In genomic region chr6:26159417-26160273, GRCh38 we compare ENCODE assay signal across 8 cellular contexts.
DNase-seq lines count a peak whose midpoint lies in the region; ATAC-seq and TF ChIP-seq lines count a peak whose summit lies in the region.

No MANE protein-coding gene starts in this region.

- H3K27ac ChIP-seq in HUES64 (ENCODE audit: low read depth, low read length) = peak overlapping the region; percentile 67
- peak overlapping the region; percentile 93 to 99 (median 98) for H3K27ac ChIP-seq in gastroesophageal sphincter
- H3K27ac ChIP-seq in sigmoid colon = peak overlapping the region; percentile 94 to 100 (median 98)

- TF ChIP-seq POLR2A in gastroesophageal sphincter (IDR thresholded peaks at IDR 0.05) = peak in 1 of 2 donors; percentile 41
- no peak for TF ChIP-seq POLR2A in sigmoid colon (IDR thresholded peaks at IDR 0.05)

- H3K36me3 ChIP-seq in HUES64 (ENCODE audit: insufficient read depth, low read length) (no peaks in the 10 kb centered on the region), gastroesophageal sphincter (peaks cover 0 to 14% of the 10 kb centered on the region in 2 donors), sigmoid colon (peaks cover 0 to 6% (median 0%) of the 10 kb centered on the region in 4 donors)

- peak overlapping the region; percentile 86 for H3K9ac ChIP-seq in HUES64 (ENCODE audit: low read depth, low read length)

- TF ChIP-seq EP300 in gastroesophageal sphincter (IDR thresholded peaks at IDR 0.05) = no peak
- no peak for TF ChIP-seq EP300 in sigmoid colon (IDR thresholded peaks at IDR 0.05)

- H3K4me3 ChIP-seq in HUES64 (ENCODE audit: low read length) = peak overlapping the region; percentile 94
- H3K4me3 ChIP-seq in WI38 (ENCODE audit: low read depth, low read length) = peak overlapping the region; percentile 83
- peak overlapping the region; percentile 50 to 82 for H3K4me3 ChIP-seq in gastroesophageal sphincter
- peak overlapping the region; percentile 52 to 86 (median 68) for H3K4me3 ChIP-seq in sigmoid colon

- TF ChIP-seq CTCF in WI38 (IDR thresholded peaks at IDR 0.05; ENCODE audit: low read depth, low read length) (no peak), gastroesophageal sphincter (IDR thresholded peaks at IDR 0.05) (no peak), sigmoid colon (IDR thresholded peaks at IDR 0.05) (no peak)

- H3K9me3 ChIP-seq in HUES64 (ENCODE audit: insufficient read depth, low read depth, low read length) = no peaks in the 10 kb centered on the region
- H3K9me3 ChIP-seq in gastroesophageal sphincter = no peaks in the 10 kb centered on the region
- no peaks in the 10 kb centered on the region for H3K9me3 ChIP-seq in sigmoid colon

- ATAC-seq in gastroesophageal sphincter (no peak), GM18907 (IDR thresholded peaks at IDR 0.05; ENCODE audit: unreplicated experiment) (no peak), HG02884 (IDR thresholded peaks at IDR 0.05; ENCODE audit: unreplicated experiment) (no peak)

- WGBS in HUES64 = 34% methylated on average over 11 of the region's 12 CpGs
- WGBS in gastroesophageal sphincter (ENCODE audit: low coverage in 1 of 2), 2 donors = 23% methylated on average over 7 to 12 of the region's 12 CpGs
- 8 to 17% methylated on average over 12 of the region's 12 CpGs for whole genome bisulfite sequencing in sigmoid colon, 2 donors

- intact Hi-C loops in sigmoid colon (cut with DNase I) = loop anchor here (5.0 to 10.0 kb wide), 5 partner anchors 55 to 1315 kb away; partner anchors contain the start of gene ZNF184

- H3K4me1 ChIP-seq in HUES64 (ENCODE audit: insufficient read depth, low read length) (peaks cover 8% of the 10 kb centered on the region; the same call in 1 of the 2 replicates), gastroesophageal sphincter (peaks cover 0 to 39% (median 8%) of the 10 kb centered on the region in 3 donors), sigmoid colon (peaks cover 0 to 22% (median 9%) of the 10 kb centered on the region in 4 donors)

- no peaks in the 10 kb centered on the region for H3K27me3 ChIP-seq in HUES64 (ENCODE audit: insufficient read depth, low read length)
- no peaks in the 10 kb centered on the region for H3K27me3 ChIP-seq in gastroesophageal sphincter
- H3K27me3 ChIP-seq in sigmoid colon = no peaks in the 10 kb centered on the region

- DNase-seq in DMS114 treated with DMSO at 0.1 percent for 48 hours (lab: John Stamatoyannopoulos, UW; ENCODE audit: unreplicated experiment) = peak; percentile 38
- DNase-seq in sigmoid colon = no peak
- no peak for DNase-seq in activated CD4-positive, CD25-positive, alpha-beta regulatory T cell (lab: John Stamatoyannopoulos, UW)
